Comparison of ENCODE assay signal across 1 cellular context in the genomic region with DNA sequence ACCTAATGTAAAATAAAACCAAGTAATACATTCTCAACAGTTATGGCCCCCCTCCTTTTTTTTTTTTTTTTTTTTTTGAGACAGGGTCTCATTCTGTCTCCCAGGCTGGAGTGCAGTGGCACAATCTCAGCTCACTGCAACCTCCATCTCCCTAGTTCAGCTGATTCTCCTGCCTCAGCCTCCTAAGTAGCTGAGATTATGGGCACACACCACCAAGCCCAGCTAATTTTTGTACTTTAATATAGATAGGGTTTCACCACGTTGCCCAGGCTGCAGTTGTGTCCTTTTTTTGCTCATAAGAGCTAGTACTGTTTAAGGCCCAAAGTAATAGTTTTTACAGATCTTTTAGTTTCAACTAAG.
TF ChIP-seq lines count a peak whose summit lies in the region.

No MANE protein-coding gene starts in this region.

TF ChIP-seq in A549, 52 proteins besides CTCF, POLR2A, EP300 and RAD21:
- TF ChIP-seq KDM5A (IDR thresholded peaks at IDR 0.05) (no peak), NR3C1 (IDR thresholded peaks at IDR 0.05) (no peak), FOSB (CRISPR knock-in tag; IDR thresholded peaks at IDR 0.05) (no peak), RFX5 (IDR thresholded peaks at IDR 0.05) (no peak), GATA3 (IDR thresholded peaks at IDR 0.05; ENCODE audit: borderline replicate concordance) (no peak), CEBPB (IDR thresholded peaks at IDR 0.05) (no peak), JUN (IDR thresholded peaks at IDR 0.05) (no peak), HOXA7 (CRISPR knock-in tag; IDR thresholded peaks at IDR 0.05) (no peak), ZSCAN20 (CRISPR knock-in tag; IDR thresholded peaks at IDR 0.05) (no peak), TFCP2L1 (CRISPR knock-in tag; IDR thresholded peaks at IDR 0.05) (no peak), HOXB13 (CRISPR knock-in tag; IDR thresholded peaks at IDR 0.05; ENCODE audit: low read depth) (no peak), ESRRA (IDR thresholded peaks at IDR 0.05; ENCODE audit: borderline replicate concordance, low read length) (no peak), SREBF2 (IDR thresholded peaks at IDR 0.05) (no peak), HDAC2 (IDR thresholded peaks at IDR 0.05) (no peak)
- TF ChIP-seq, protein P1, sequence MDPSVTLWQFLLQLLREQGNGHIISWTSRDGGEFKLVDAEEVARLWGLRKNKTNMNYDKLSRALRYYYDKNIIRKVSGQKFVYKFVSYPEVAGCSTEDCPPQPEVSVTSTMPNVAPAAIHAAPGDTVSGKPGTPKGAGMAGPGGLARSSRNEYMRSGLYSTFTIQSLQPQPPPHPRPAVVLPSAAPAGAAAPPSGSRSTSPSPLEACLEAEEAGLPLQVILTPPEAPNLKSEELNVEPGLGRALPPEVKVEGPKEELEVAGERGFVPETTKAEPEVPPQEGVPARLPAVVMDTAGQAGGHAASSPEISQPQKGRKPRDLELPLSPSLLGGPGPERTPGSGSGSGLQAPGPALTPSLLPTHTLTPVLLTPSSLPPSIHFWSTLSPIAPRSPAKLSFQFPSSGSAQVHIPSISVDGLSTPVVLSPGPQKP (IDR thresholded peaks at IDR 0.05; ENCODE audit: low read depth, low read length) = no peak
- TF ChIP-seq, protein P2, sequence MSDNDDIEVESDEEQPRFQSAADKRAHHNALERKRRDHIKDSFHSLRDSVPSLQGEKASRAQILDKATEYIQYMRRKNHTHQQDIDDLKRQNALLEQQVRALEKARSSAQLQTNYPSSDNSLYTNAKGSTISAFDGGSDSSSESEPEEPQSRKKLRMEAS (IDR thresholded peaks at IDR 0.05) = no peak
- TF ChIP-seq, protein P3, sequence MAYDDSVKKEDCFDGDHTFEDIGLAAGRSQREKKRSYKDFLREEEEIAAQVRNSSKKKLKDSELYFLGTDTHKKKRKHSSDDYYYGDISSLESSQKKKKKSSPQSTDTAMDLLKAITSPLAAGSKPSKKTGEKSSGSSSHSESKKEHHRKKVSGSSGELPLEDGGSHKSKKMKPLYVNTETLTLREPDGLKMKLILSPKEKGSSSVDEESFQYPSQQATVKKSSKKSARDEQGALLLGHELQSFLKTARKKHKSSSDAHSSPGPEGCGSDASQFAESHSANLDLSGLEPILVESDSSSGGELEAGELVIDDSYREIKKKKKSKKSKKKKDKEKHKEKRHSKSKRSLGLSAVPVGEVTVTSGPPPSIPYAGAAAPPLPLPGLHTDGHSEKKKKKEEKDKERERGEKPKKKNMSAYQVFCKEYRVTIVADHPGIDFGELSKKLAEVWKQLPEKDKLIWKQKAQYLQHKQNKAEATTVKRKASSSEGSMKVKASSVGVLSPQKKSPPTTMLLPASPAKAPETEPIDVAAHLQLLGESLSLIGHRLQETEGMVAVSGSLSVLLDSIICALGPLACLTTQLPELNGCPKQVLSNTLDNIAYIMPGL (CRISPR knock-in tag; IDR thresholded peaks at IDR 0.05; ENCODE audit: borderline replicate concordance) = no peak
